In genomic region chr20:13515796-13516533, GRCh38 we compare ENCODE assay signal across 19 cellular contexts.
"Had no signal": no experiment of that assay in that cellular context is flagged by ENCODE, and none has a peak within 500 bp of the region (broad histone marks: within the 10 kb centered on the region; RNA-seq: fewer than 3 reads in every experiment).

No MANE protein-coding gene starts in this region.

- ATAC-seq: activated T-cell treated with anti-CD3 and anti-CD28 coated beads, Interleukin-2, amount 50 U/mL, for 4 hours; foreskin keratinocyte; mucosa of descending colon; psoas muscle; right cardiac atrium had no signal

- H3K4me3 ChIP-seq: adrenal gland, breast epithelium, coronary artery, hepatocyte, mucosa of descending colon, psoas muscle, transverse colon had no signal

- DNase-seq: activated CD4-positive, alpha-beta T cell treated with anti-CD3 and anti-CD28 coated beads, Interleukin-2, amount 10 ng/mL, durations not matched to agents 7 days and 5 days; activated CD8-positive, alpha-beta memory T cell treated with anti-CD3 and anti-CD28 coated beads, Interleukin-2, amount 50 U/mL, for 4 hours; activated gamma-delta T cell; activated T-cell treated with anti-CD3 and anti-CD28 coated beads, Interleukin-2, amount 50 U/mL, for 4 hours; adrenal gland; erythroblast; foreskin keratinocyte; mucosa of descending colon; naive B cell; psoas muscle; right cardiac atrium; T1000; transverse colon had no signal

- H3K27ac ChIP-seq: adrenal gland, coronary artery, foreskin keratinocyte, hepatocyte, psoas muscle, transverse colon had no signal

- H3K27me3 Mint-ChIP-seq: activated CD4-positive, alpha-beta T cell treated with anti-CD3 and anti-CD28 coated beads, Interleukin-2, amount 10 ng/mL, durations not matched to agents 7 days and 5 days; activated naive CD4-positive, alpha-beta T cell treated with anti-CD3 and anti-CD28 coated beads, Interleukin-2, amount 50 U/mL, for 24 hours; memory B cell; naive B cell; stimulated activated naive CD8-positive, alpha-beta T cell treated with anti-CD3 and anti-CD28 coated beads, Interleukin-15, Interleukin-2, amounts not matched to agents 100 ng/mL and 50 ng/mL, for 24 hours had no signal

- H3K9me3 ChIP-seq: adrenal gland, mucosa of descending colon, transverse colon had no signal

- H3K4me1 ChIP-seq: adrenal gland, breast epithelium, foreskin keratinocyte, psoas muscle, transverse colon had no signal

- H3K27me3 ChIP-seq: adrenal gland, breast epithelium, foreskin keratinocyte, hepatocyte, transverse colon had no signal

- H3K27ac Mint-ChIP-seq: activated CD4-positive, alpha-beta T cell treated with anti-CD3 and anti-CD28 coated beads, Interleukin-2, amount 10 ng/mL, durations not matched to agents 7 days and 5 days; activated naive CD4-positive, alpha-beta T cell treated with anti-CD3 and anti-CD28 coated beads, Interleukin-2, amount 50 U/mL, for 24 hours; memory B cell; naive B cell; stimulated activated naive CD8-positive, alpha-beta T cell treated with anti-CD3 and anti-CD28 coated beads, Interleukin-15, Interleukin-2, amounts not matched to agents 100 ng/mL and 50 ng/mL, for 24 hours had no signal

- H3K4me1 Mint-ChIP-seq: memory B cell, naive B cell had no signal

- H3K4me3 Mint-ChIP-seq: activated CD4-positive, alpha-beta T cell treated with anti-CD3 and anti-CD28 coated beads, Interleukin-2, amount 10 ng/mL, durations not matched to agents 7 days and 5 days; activated naive CD4-positive, alpha-beta T cell treated with anti-CD3 and anti-CD28 coated beads, Interleukin-2, amount 50 U/mL, for 24 hours; activated T-cell treated with anti-CD3 and anti-CD28 coated beads, Interleukin-2, amount 50 U/mL, for 4 hours; memory B cell; naive B cell; stimulated activated naive CD8-positive, alpha-beta T cell treated with anti-CD3 and anti-CD28 coated beads, Interleukin-15, Interleukin-2, amounts not matched to agents 100 ng/mL and 50 ng/mL, for 24 hours had no signal

- H3K36me3 ChIP-seq: adrenal gland, breast epithelium had no signal
